8 cellular contexts compared by ENCODE assay signal in the genomic region with DNA sequence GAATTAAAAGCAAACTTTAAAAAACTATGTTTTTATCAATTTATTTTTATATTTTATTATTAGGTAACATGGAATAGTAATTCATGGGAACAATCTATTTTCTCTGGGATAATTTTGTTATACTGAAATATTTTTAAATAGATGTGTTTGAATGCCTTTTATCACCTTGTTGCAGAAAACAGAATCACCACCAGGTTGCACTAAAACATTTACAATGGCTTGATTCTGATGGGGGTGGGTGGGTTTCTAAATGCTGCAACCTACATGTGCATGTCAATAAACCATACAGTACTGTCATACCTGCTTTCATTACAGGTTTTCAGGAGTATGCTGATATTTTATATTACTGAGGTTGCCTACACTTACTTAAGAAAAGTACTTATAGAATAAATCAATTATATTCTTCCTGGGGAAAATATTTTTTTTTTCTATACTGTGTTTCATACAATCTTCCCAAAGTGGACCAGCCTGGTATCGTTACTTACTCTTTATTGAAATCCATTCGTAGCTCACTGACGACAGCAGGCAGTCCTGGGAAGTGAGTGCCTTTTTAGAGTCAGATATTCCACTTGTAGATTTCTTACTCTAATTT.
A peak's percentile ranks its signal among the peaks of the same experiment; 100 is the strongest.
DNase-seq lines count a peak whose midpoint lies in the region; ATAC-seq, FAIRE-seq and TF ChIP-seq lines count a peak whose summit lies in the region.

No MANE protein-coding gene starts in this region.

- H3K9me3 Mint-ChIP-seq in activated naive CD8-positive, alpha-beta T cell treated with anti-CD3 and anti-CD28 coated beads for 36 hours: no peaks in the 10 kb centered on the region

- H3K4me3 ChIP-seq in kidney (ENCODE audit: low read length in 2 of 2): no peak overlapping the region

- ATAC-seq in HG02973 (IDR thresholded peaks at IDR 0.05; ENCODE audit: unreplicated experiment) (no peak), GM18505 (IDR thresholded peaks at IDR 0.05; ENCODE audit: unreplicated experiment) (no peak)

- H3K9me3 ChIP-seq in kidney (ENCODE audit: control insufficient read depth in 1 of 2, low read length in 2 of 2): no peaks in the 10 kb centered on the region

- TF ChIP-seq POLR2A in GM18505 (IDR thresholded peaks at IDR 0.05; ENCODE audit: borderline replicate concordance, extremely low read depth, insufficient read depth, insufficient read length): no peak

- no peaks in the 10 kb centered on the region for H3K36me3 ChIP-seq in kidney (ENCODE audit: control insufficient read depth in 1 of 2, insufficient read depth in 2 of 2, low read length in 2 of 2)

- intact Hi-C loops in kidney (cut with DNase I): no loop called here

- H3K4me1 ChIP-seq in kidney (ENCODE audit: control insufficient read depth in 1 of 2, insufficient read depth in 1 of 2, low read depth in 1 of 2, low read length in 2 of 2): no peaks in the 10 kb centered on the region

- H3K36me3 Mint-ChIP-seq in activated naive CD8-positive, alpha-beta T cell treated with anti-CD3 and anti-CD28 coated beads for 36 hours: no peaks in the 10 kb centered on the region

- peak; percentile 94 for FAIRE-seq in kidney (lab: Jason Lieb, UNC)

- no peak overlapping the region for H3K27ac Mint-ChIP-seq in activated naive CD8-positive, alpha-beta T cell treated with anti-CD3 and anti-CD28 coated beads for 36 hours

- no peak overlapping the region for H3K9ac ChIP-seq in kidney (ENCODE audit: low read length in 2 of 2)

- DNase-seq in NCI-H2107 treated with DMSO at 0.1 percent for 48 hours (lab: John Stamatoyannopoulos, UW; ENCODE audit: unreplicated experiment): peak; percentile 25
- DNase-seq in NCI-H2107 (lab: John Stamatoyannopoulos, UW): no peak
- peak; percentile 1 for DNase-seq in LoVo (ENCODE audit: low spot score)
- peak; percentile 7 for DNase-seq in UCSD-AML1 (lab: John Stamatoyannopoulos, UW; ENCODE audit: unreplicated experiment)
- no peak for DNase-seq in kidney
- no peak for DNase-seq in activated naive CD8-positive, alpha-beta T cell treated with anti-CD3 and anti-CD28 coated beads for 36 hours

- peak; percentile 33 for TF ChIP-seq CTCF in kidney (IDR thresholded peaks at IDR 0.05; ENCODE audit: borderline replicate concordance, extremely low read depth, insufficient read depth)

- H3K27ac ChIP-seq in kidney (ENCODE audit: low read depth in 2 of 2, low read length in 2 of 2): no peak overlapping the region

- H3K27me3 Mint-ChIP-seq in activated naive CD8-positive, alpha-beta T cell treated with anti-CD3 and anti-CD28 coated beads for 36 hours: no peaks in the 10 kb centered on the region

- no peak overlapping the region for H3K4me3 Mint-ChIP-seq in activated naive CD8-positive, alpha-beta T cell treated with anti-CD3 and anti-CD28 coated beads for 36 hours

- H3K4me1 Mint-ChIP-seq in activated naive CD8-positive, alpha-beta T cell treated with anti-CD3 and anti-CD28 coated beads for 36 hours: peaks cover 6% of the 10 kb centered on the region

Comparison
In these comparisons a context has a peak if more than half of its experiments do, and no peak if none do; other contexts are left out.
1. DNase-seq: peak in NCI-H2107 treated with DMSO at 0.1 percent for 48 hours (single experiment), LoVo (single experiment) and UCSD-AML1 (single experiment); none in NCI-H2107 (single experiment), kidney (single experiment) and activated naive CD8-positive, alpha-beta T cell treated with anti-CD3 and anti-CD28 coated beads for 36 hours (single experiment).